10 cellular contexts compared by ENCODE assay signal in genomic region chr16:85447657-85448313, GRCh38.
A peak's percentile ranks its signal among the peaks of the same experiment; 100 is the strongest.
DNase-seq lines count a peak whose midpoint lies in the region; ATAC-seq and TF ChIP-seq lines count a peak whose summit lies in the region.
"Had no signal": no experiment of that assay in that cellular context is flagged by ENCODE, and none has a peak within 500 bp of the region (broad histone marks: within the 10 kb centered on the region; RNA-seq: fewer than 3 reads in every experiment).

No MANE protein-coding gene starts in this region.

- peak in 1 of 2 donors; percentile 14 for ATAC-seq in stimulated activated naive B cell treated with anti-CD40 and anti-IgM and Interleukin-4, amounts not matched to agents 10 μg/mL and 1 μg/mL and 100 μg/mL, for 72 hours (replicated peaks)

- no peak overlapping the region for H3K4me3 Mint-ChIP-seq in brain
- peak overlapping the region in 1 of 2 donors; percentile 20 for H3K4me3 Mint-ChIP-seq in stimulated activated naive B cell treated with anti-CD40 and anti-IgM and Interleukin-4, amounts not matched to agents 10 μg/mL and 1 μg/mL and 100 μg/mL, for 72 hours

- H3K27me3 Mint-ChIP-seq in brain, result no peaks in the 10 kb centered on the region
- H3K27me3 Mint-ChIP-seq in stimulated activated naive B cell treated with anti-CD40 and anti-IgM and Interleukin-4, amounts not matched to agents 10 μg/mL and 1 μg/mL and 100 μg/mL, for 72 hours, result peaks cover 6 to 29% of the 10 kb centered on the region in 2 donors

- H3K27ac Mint-ChIP-seq in brain, result peak overlapping the region; percentile 72 to 92 (median 85)
- H3K27ac Mint-ChIP-seq in stimulated activated naive B cell treated with anti-CD40 and anti-IgM and Interleukin-4, amounts not matched to agents 10 μg/mL and 1 μg/mL and 100 μg/mL, for 72 hours, result peak overlapping the region; percentile 42

- H3K36me3 ChIP-seq in KOPT-K1 (ENCODE audit: insufficient read depth, low read length), result no peaks in the 10 kb centered on the region
- H3K36me3 ChIP-seq: esophagus muscularis mucosa had no signal

- no peaks in the 10 kb centered on the region for H3K9me3 ChIP-seq in KOPT-K1 (ENCODE audit: insufficient read depth, low read length, poor library complexity, severe bottlenecking)
- H3K9me3 ChIP-seq: esophagus muscularis mucosa had no signal

- H3K4me1 Mint-ChIP-seq in brain, result peaks cover 82% of the 10 kb centered on the region
- H3K4me1 Mint-ChIP-seq in stimulated activated naive B cell treated with anti-CD40 and anti-IgM and Interleukin-4, amounts not matched to agents 10 μg/mL and 1 μg/mL and 100 μg/mL, for 72 hours, result peaks cover 20 to 26% of the 10 kb centered on the region in 2 donors

- DNase-seq in DMS53 (lab: John Stamatoyannopoulos, UW) (peak; percentile 86), DMS53 treated with DMSO at 0.1 percent for 48 hours (lab: John Stamatoyannopoulos, UW; ENCODE audit: unreplicated experiment) (no peak), 8988T (no peak), NCI-H82 (lab: John Stamatoyannopoulos, UW) (no peak)
- no peak for DNase-seq in stimulated activated naive B cell treated with anti-CD40 and anti-IgM and Interleukin-4, amounts not matched to agents 10 μg/mL and 1 μg/mL and 100 μg/mL, for 72 hours
- no peak for DNase-seq in activated CD4-positive, alpha-beta T cell treated with anti-CD3 and anti-CD28 coated beads, Interleukin-2, amount 50 U/mL, for 4 hours
- DNase-seq: NCI-H1930 had no signal

- H3K36me3 Mint-ChIP-seq in brain, result no peaks in the 10 kb centered on the region
- no peaks in the 10 kb centered on the region for H3K36me3 Mint-ChIP-seq in stimulated activated naive B cell treated with anti-CD40 and anti-IgM and Interleukin-4, amounts not matched to agents 10 μg/mL and 1 μg/mL and 100 μg/mL, for 72 hours

- peak overlapping the region; percentile 98 for H3K27ac ChIP-seq in KOPT-K1 (ENCODE audit: low read depth, low read length, poor library complexity, severe bottlenecking)
- H3K27ac ChIP-seq: esophagus muscularis mucosa had no signal

- H3K9me3 Mint-ChIP-seq in brain, result peaks cover 0 to 2% (median 0%) of the 10 kb centered on the region in 5 experiments
- no peaks in the 10 kb centered on the region for H3K9me3 Mint-ChIP-seq in stimulated activated naive B cell treated with anti-CD40 and anti-IgM and Interleukin-4, amounts not matched to agents 10 μg/mL and 1 μg/mL and 100 μg/mL, for 72 hours

- TF ChIP-seq CTCF in brain (conservative IDR thresholded peaks at IDR 0.05), result no peak
